In genomic region chr2:174608866-174609214, GRCh38 we compare ENCODE assay signal across 11 cellular contexts. TPM values are rescaled to one million over a fixed set of nuclear protein-coding genes. Genes with fewer than 3 reads are reported as not detected.
DNase-seq lines count a peak whose midpoint lies in the region; ATAC-seq and TF ChIP-seq lines count a peak whose summit lies in the region.
"Had no signal": no experiment of that assay in that cellular context is flagged by ENCODE, and none has a peak within 500 bp of the region (broad histone marks: within the 10 kb centered on the region; RNA-seq: fewer than 3 reads in every experiment).

No MANE protein-coding gene starts in this region.

- no peak overlapping the region for H2AFZ ChIP-seq in Karpas-422 (ENCODE audit: low read length)

- no peaks in the 10 kb centered on the region for H4K20me1 ChIP-seq in Karpas-422 (ENCODE audit: insufficient read depth, low read depth, low read length)

- peak; percentile 33 for DNase-seq in activated naive CD4-positive, alpha-beta T cell treated with anti-CD3 and anti-CD28 coated beads for 36 hours
- DNase-seq in activated naive CD4-positive, alpha-beta T cell treated with anti-CD3 and anti-CD28 coated beads, Interleukin-2, amount 50 U/mL, for 16 hours = no peak
- DNase-seq in Karpas-422 (peak; percentile 66), dermis blood vessel endothelial cell (no peak), right atrium auricular region (ENCODE audit: low spot score) (no peak), AG08395 (ENCODE audit: low spot score) (no peak)
- peak; percentile 37 to 47 for DNase-seq in stimulated activated naive CD8-positive, alpha-beta T cell treated with anti-CD3 and anti-CD28 coated beads, Interleukin-15, amount 100 ng/mL, for 72 hours
- DNase-seq: HCEC 1CT, tibial artery had no signal

- H3K27ac Mint-ChIP-seq in activated naive CD4-positive, alpha-beta T cell treated with anti-CD3 and anti-CD28 coated beads for 36 hours = peak overlapping the region; percentile 98
- peak overlapping the region; percentile 90 to 97 for H3K27ac Mint-ChIP-seq in stimulated activated naive CD8-positive, alpha-beta T cell treated with anti-CD3 and anti-CD28 coated beads, Interleukin-15, amount 100 ng/mL, for 72 hours

- peaks cover 18% of the 10 kb centered on the region for H3K36me3 Mint-ChIP-seq in activated naive CD4-positive, alpha-beta T cell treated with anti-CD3 and anti-CD28 coated beads for 36 hours (ENCODE audit: low read depth)

- peak; percentile 35 for ATAC-seq in HG02763 (IDR thresholded peaks at IDR 0.05; ENCODE audit: unreplicated experiment)
- ATAC-seq in stimulated activated naive CD8-positive, alpha-beta T cell treated with anti-CD3 and anti-CD28 coated beads, Interleukin-15, amount 100 ng/mL, for 72 hours = peak; percentile 71

- H3K9me3 ChIP-seq in Karpas-422 (ENCODE audit: low read length) (no peaks in the 10 kb centered on the region), right atrium auricular region (no peaks in the 10 kb centered on the region)
- H3K9me3 ChIP-seq: tibial artery had no signal

- CTCF ChIA-PET in activated naive CD4-positive, alpha-beta T cell treated with anti-CD3 and anti-CD28 coated beads for 36 hours (lab: Charles Lee) = interaction anchor here (0.5 to 17.9 kb wide), 10 partner anchors 8 to 88 kb away, joined by 3 to 172 read pairs (median 6); partner anchors contain the start of gene WIPF1

- H3K4me2 ChIP-seq in Karpas-422 (ENCODE audit: low read depth, low read length, poor library complexity, severe bottlenecking) = peak overlapping the region; percentile 71

- no peak overlapping the region for H3K4me3 Mint-ChIP-seq in activated naive CD4-positive, alpha-beta T cell treated with anti-CD3 and anti-CD28 coated beads for 36 hours
- H3K4me3 Mint-ChIP-seq in stimulated activated naive CD8-positive, alpha-beta T cell treated with anti-CD3 and anti-CD28 coated beads, Interleukin-15, amount 100 ng/mL, for 72 hours = peak overlapping the region; percentile 66 to 70

- no peaks in the 10 kb centered on the region for H3K27me3 Mint-ChIP-seq in activated naive CD4-positive, alpha-beta T cell treated with anti-CD3 and anti-CD28 coated beads for 36 hours (ENCODE audit: low read depth)
- H3K27me3 Mint-ChIP-seq in stimulated activated naive CD8-positive, alpha-beta T cell treated with anti-CD3 and anti-CD28 coated beads, Interleukin-15, amount 100 ng/mL, for 72 hours = no peaks in the 10 kb centered on the region

- H3K36me3 ChIP-seq in Karpas-422 (ENCODE audit: insufficient read depth, low read length) (peaks cover 21% of the 10 kb centered on the region), right atrium auricular region (no peaks in the 10 kb centered on the region)
- H3K36me3 ChIP-seq: tibial artery had no signal

- no peak for TF ChIP-seq CTCF in right atrium auricular region (IDR thresholded peaks at IDR 0.05)

- peak overlapping the region; percentile 99 for H3K27ac ChIP-seq in Karpas-422 (ENCODE audit: low read length)
- H3K27ac ChIP-seq in right atrium auricular region = no peak overlapping the region
- H3K27ac ChIP-seq: C4-2B had no signal

- no peaks in the 10 kb centered on the region for H3K9me3 Mint-ChIP-seq in activated naive CD4-positive, alpha-beta T cell treated with anti-CD3 and anti-CD28 coated beads for 36 hours
- H3K9me3 Mint-ChIP-seq in stimulated activated naive CD8-positive, alpha-beta T cell treated with anti-CD3 and anti-CD28 coated beads, Interleukin-15, amount 100 ng/mL, for 72 hours = no peaks in the 10 kb centered on the region

- H3K27me3 ChIP-seq in Karpas-422 (ENCODE audit: low read length) (no peaks in the 10 kb centered on the region), right atrium auricular region (no peaks in the 10 kb centered on the region)
- H3K27me3 ChIP-seq: tibial artery had no signal

- no peaks in the 10 kb centered on the region for H3K9me2 ChIP-seq in Karpas-422 (replicated peaks; ENCODE audit: insufficient read depth, low read length)

- peaks cover 67% of the 10 kb centered on the region for H3K79me2 ChIP-seq in Karpas-422 (ENCODE audit: low read length)

- H3K9ac ChIP-seq in Karpas-422 (ENCODE audit: low read length) = peak overlapping the region; percentile 74

- intact Hi-C loops in activated naive CD4-positive, alpha-beta T cell treated with anti-CD3 and anti-CD28 coated beads for 36 hours (cut with micrococcal nuclease) = loop anchor here (1.0 to 5.0 kb wide), 7 partner anchors 8 to 267 kb away; partner anchors contain the start of genes GPR155 and WIPF1

- H3K4me1 Mint-ChIP-seq in activated naive CD4-positive, alpha-beta T cell treated with anti-CD3 and anti-CD28 coated beads for 36 hours (ENCODE audit: low read depth) = peaks cover 81% of the 10 kb centered on the region
- peaks cover 97% of the 10 kb centered on the region for H3K4me1 Mint-ChIP-seq in stimulated activated naive CD8-positive, alpha-beta T cell treated with anti-CD3 and anti-CD28 coated beads, Interleukin-15, amount 100 ng/mL, for 72 hours

- H3K4me3 ChIP-seq in Karpas-422 (ENCODE audit: low read length) (no peak overlapping the region), right atrium auricular region (no peak overlapping the region)
- H3K4me3 ChIP-seq: tibial artery had no signal

- H3K4me1 ChIP-seq in Karpas-422 (ENCODE audit: low read length) (peaks cover 97% of the 10 kb centered on the region), right atrium auricular region (peaks cover 0 to 28% of the 10 kb centered on the region in 2 donors)

RNA-seq across cellular contexts. Expression of gene WIPF1, which starts 11.2 kb away (rescaled TPM):
- total RNA-seq in activated naive CD4-positive, alpha-beta T cell treated with anti-CD3 and anti-CD28 coated beads for 36 hours = 100 to 1,000 TPM; 167 TPM
- total RNA-seq in Karpas-422 (2014; rRNA removed; shearing (Covaris generic); ENCODE audit: low replicate concordance) = 46.8 and 62.6 TPM in 2 replicates
- total RNA-seq in dermis blood vessel endothelial cell = 13.5 and 14.1 TPM in 2 replicates
- 10 to 100 TPM; 12.3 to 17.5 TPM for total RNA-seq in right atrium auricular region

Comparison
In these comparisons a context has a peak if more than half of its experiments do, and no peak if none do; other contexts are left out.
1. DNase-seq: peak in activated naive CD4-positive, alpha-beta T cell treated with anti-CD3 and anti-CD28 coated beads for 36 hours (single experiment), Karpas-422 (single experiment) and stimulated activated naive CD8-positive, alpha-beta T cell treated with anti-CD3 and anti-CD28 coated beads, Interleukin-15, amount 100 ng/mL, for 72 hours (2 of 2); none in activated naive CD4-positive, alpha-beta T cell treated with anti-CD3 and anti-CD28 coated beads, Interleukin-2, amount 50 U/mL, for 16 hours (single experiment), dermis blood vessel endothelial cell (single experiment), right atrium auricular region (single experiment) and AG08395 (single experiment).